Comparison of ENCODE assay signal across 1 cellular context in the genomic region with DNA sequence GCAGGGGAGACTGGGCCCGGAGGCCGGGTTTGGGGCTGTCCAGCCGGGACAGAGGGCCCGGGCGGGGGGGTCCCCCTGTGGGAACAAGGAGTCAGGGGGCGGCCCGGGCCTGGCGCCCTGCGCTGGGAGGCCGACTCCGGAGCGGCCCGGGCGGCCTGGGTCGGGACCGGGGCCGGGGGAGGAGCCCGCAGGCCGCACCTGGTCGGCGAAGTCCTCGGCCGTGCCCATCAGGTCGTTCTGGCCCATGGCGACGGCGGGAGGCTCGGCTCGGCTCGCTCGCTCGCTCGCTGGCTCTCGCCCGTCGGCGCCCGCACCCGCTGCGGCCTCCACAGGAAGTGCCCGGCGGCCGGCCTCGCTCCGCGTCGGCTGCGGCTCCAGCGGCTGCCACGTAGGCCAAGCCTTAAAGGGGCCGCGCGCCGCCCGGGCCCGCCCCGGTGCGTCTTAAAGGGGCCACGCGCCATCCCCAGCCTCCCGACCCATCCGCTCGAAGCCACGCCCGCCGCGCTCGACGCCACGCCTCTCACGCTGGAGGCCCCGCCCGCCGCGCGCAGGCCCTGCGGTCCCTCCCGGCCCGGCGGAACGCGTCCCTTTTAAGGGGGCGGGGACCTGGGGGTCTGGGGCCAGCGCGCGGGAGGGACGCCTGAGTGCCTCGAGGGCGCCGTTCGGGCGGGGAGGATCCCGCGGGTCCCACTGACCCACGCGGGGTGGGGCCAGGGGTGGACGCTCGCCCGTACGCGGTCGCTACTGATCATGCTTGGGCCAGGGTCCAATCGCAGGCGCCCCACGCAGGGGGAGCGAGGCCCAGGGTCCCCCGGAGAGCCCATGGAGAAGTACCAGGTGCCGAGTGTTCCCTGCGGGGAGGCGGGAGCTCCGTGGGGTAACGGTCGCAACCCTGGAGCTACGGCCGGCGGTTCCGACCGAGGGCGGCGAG.
TF ChIP-seq lines count a peak whose summit lies in the region.

A gene (plus strand): TSS at position 643 of the 931 bp plus-strand sequence. CDS start 108 bp downstream, at position 751.
A gene (minus strand): TSS at position 337 of the 931 bp plus-strand sequence. CDS start 91 bp downstream, at position 246.

TF ChIP-seq in K562, 482 proteins besides CTCF, POLR2A, EP300 and RAD21 (continued from another document and continues in another):
- TF ChIP-seq, protein P1, sequence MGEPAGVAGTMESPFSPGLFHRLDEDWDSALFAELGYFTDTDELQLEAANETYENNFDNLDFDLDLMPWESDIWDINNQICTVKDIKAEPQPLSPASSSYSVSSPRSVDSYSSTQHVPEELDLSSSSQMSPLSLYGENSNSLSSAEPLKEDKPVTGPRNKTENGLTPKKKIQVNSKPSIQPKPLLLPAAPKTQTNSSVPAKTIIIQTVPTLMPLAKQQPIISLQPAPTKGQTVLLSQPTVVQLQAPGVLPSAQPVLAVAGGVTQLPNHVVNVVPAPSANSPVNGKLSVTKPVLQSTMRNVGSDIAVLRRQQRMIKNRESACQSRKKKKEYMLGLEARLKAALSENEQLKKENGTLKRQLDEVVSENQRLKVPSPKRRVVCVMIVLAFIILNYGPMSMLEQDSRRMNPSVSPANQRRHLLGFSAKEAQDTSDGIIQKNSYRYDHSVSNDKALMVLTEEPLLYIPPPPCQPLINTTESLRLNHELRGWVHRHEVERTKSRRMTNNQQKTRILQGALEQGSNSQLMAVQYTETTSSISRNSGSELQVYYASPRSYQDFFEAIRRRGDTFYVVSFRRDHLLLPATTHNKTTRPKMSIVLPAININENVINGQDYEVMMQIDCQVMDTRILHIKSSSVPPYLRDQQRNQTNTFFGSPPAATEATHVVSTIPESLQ (CRISPR knock-in tag; IDR thresholded peaks at IDR 0.05) = 0 out of 2 replicates have a peak, but pooled peaks have one; percentile 22
- TF ChIP-seq NRF1 (conservative IDR thresholded peaks at IDR 0.05 in 1 of 2, IDR thresholded peaks at IDR 0.05 in 1 of 2) (peak; percentile 86 to 87), SMARCB1 (IDR thresholded peaks at IDR 0.05; ENCODE audit: insufficient read length, low read depth) (no peak), PRPF4 (IDR thresholded peaks at IDR 0.05; ENCODE audit: insufficient read depth, low read depth, low read length, poor library complexity, severe bottlenecking) (no peak), NFE2 (IDR thresholded peaks at IDR 0.05; ENCODE audit: low read depth) (no peak), ZNF140 (CRISPR knock-in tag; IDR thresholded peaks at IDR 0.05) (no peak), NR1H2 (CRISPR knock-in tag; IDR thresholded peaks at IDR 0.05) (no peak), TARDBP (IDR thresholded peaks at IDR 0.05) (no peak), HEY1 (CRISPR knock-in tag; IDR thresholded peaks at IDR 0.05; ENCODE audit: borderline replicate concordance) (no peak), PHF20 (IDR thresholded peaks at IDR 0.05; ENCODE audit: partially characterized antibody) (no peak), JUND (IDR thresholded peaks at IDR 0.05; ENCODE audit: borderline replicate concordance, low read depth, low read length) (peak; percentile 69; the same call in 1 of the 2 replicates), JUND (tag; IDR thresholded peaks at IDR 0.05; ENCODE audit: borderline replicate concordance, low read depth, low read length) (no peak), POLR2H (tag; IDR thresholded peaks at IDR 0.05; ENCODE audit: low read depth) (peak; percentile 74; the same call in 1 of the 2 replicates), E2F3 (CRISPR knock-in tag; IDR thresholded peaks at IDR 0.05) (no peak), IRF2 (CRISPR knock-in tag; IDR thresholded peaks at IDR 0.05) (no peak), RBM14 (IDR thresholded peaks at IDR 0.05; ENCODE audit: borderline replicate concordance, insufficient read depth, low read depth, low read length) (no peak), ZNF212 (CRISPR knock-in tag; IDR thresholded peaks at IDR 0.05) (no peak), JUNB (CRISPR knock-in tag; conservative IDR thresholded peaks at IDR 0.05) (no peak), ZBTB1 (CRISPR knock-in tag; IDR thresholded peaks at IDR 0.05; ENCODE audit: borderline replicate concordance, low read depth) (peak; percentile 96), PURB (CRISPR knock-in tag; IDR thresholded peaks at IDR 0.05; ENCODE audit: low read depth) (no peak), ZNF75A (CRISPR knock-in tag; IDR thresholded peaks at IDR 0.05) (no peak), MYC (IDR thresholded peaks at IDR 0.05; ENCODE audit: low read depth, low read length) (peak; percentile 46; the same call in 1 of the 2 replicates), MYC (CRISPR knock-in tag; IDR thresholded peaks at IDR 0.05; ENCODE audit: borderline replicate concordance, low read depth) (no peak), KDM4B (IDR thresholded peaks at IDR 0.05; ENCODE audit: borderline replicate concordance in 2 of 2, low read depth in 1 of 2) (no peak), HDAC3 (IDR thresholded peaks at IDR 0.05; ENCODE audit: borderline replicate concordance, partially characterized antibody) (no peak), HDAC1 (IDR thresholded peaks at IDR 0.05) (peak in 1 of 2 experiments; percentile 71; a peak in 2 of 4 replicates), ZNF717 (CRISPR knock-in tag; IDR thresholded peaks at IDR 0.05) (no peak), ZNF24 (IDR thresholded peaks at IDR 0.05) (peak; percentile 37; the same call in 1 of the 2 replicates), ZNF583 (CRISPR knock-in tag; IDR thresholded peaks at IDR 0.05) (no peak), MXI1 (IDR thresholded peaks at IDR 0.05; ENCODE audit: low read depth, low read length) (no peak), MAZ (CRISPR knock-in tag; conservative IDR thresholded peaks at IDR 0.05 in 1 of 2, IDR thresholded peaks at IDR 0.05 in 1 of 2) (peak; percentile 83 to 87), ZNF584 (CRISPR knock-in tag; IDR thresholded peaks at IDR 0.05; ENCODE audit: low read depth) (no peak), NFIX (CRISPR knock-in tag; IDR thresholded peaks at IDR 0.05; ENCODE audit: low read depth) (no peak), HNRNPK (IDR thresholded peaks at IDR 0.05; ENCODE audit: low read depth, low read length, poor library complexity, severe bottlenecking) (no peak)
- TF ChIP-seq, protein P2, sequence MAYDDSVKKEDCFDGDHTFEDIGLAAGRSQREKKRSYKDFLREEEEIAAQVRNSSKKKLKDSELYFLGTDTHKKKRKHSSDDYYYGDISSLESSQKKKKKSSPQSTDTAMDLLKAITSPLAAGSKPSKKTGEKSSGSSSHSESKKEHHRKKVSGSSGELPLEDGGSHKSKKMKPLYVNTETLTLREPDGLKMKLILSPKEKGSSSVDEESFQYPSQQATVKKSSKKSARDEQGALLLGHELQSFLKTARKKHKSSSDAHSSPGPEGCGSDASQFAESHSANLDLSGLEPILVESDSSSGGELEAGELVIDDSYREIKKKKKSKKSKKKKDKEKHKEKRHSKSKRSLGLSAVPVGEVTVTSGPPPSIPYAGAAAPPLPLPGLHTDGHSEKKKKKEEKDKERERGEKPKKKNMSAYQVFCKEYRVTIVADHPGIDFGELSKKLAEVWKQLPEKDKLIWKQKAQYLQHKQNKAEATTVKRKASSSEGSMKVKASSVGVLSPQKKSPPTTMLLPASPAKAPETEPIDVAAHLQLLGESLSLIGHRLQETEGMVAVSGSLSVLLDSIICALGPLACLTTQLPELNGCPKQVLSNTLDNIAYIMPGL (CRISPR knock-in tag; IDR thresholded peaks at IDR 0.05) = peak; percentile 48; the same call in 1 of the 2 replicates
- TF ChIP-seq, protein P3, sequence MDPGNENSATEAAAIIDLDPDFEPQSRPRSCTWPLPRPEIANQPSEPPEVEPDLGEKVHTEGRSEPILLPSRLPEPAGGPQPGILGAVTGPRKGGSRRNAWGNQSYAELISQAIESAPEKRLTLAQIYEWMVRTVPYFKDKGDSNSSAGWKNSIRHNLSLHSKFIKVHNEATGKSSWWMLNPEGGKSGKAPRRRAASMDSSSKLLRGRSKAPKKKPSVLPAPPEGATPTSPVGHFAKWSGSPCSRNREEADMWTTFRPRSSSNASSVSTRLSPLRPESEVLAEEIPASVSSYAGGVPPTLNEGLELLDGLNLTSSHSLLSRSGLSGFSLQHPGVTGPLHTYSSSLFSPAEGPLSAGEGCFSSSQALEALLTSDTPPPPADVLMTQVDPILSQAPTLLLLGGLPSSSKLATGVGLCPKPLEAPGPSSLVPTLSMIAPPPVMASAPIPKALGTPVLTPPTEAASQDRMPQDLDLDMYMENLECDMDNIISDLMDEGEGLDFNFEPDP (CRISPR knock-in tag; IDR thresholded peaks at IDR 0.05) = no peak
- TF ChIP-seq, protein P4, sequence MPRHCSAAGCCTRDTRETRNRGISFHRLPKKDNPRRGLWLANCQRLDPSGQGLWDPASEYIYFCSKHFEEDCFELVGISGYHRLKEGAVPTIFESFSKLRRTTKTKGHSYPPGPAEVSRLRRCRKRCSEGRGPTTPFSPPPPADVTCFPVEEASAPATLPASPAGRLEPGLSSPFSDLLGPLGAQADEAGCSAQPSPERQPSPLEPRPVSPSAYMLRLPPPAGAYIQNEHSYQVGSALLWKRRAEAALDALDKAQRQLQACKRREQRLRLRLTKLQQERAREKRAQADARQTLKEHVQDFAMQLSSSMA (CRISPR knock-in tag; IDR thresholded peaks at IDR 0.05) = no peak
- TF ChIP-seq, protein P5, sequence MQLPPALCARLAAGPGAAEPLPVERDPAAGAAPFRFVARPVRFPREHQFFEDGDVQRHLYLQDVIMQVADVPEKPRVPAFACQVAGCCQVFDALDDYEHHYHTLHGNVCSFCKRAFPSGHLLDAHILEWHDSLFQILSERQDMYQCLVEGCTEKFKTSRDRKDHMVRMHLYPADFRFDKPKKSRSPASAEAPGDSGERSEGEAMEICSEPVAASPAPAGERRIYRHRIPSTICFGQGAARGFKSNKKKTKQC (CRISPR knock-in tag; IDR thresholded peaks at IDR 0.05) = peak; percentile 94
- TF ChIP-seq, protein P6, sequence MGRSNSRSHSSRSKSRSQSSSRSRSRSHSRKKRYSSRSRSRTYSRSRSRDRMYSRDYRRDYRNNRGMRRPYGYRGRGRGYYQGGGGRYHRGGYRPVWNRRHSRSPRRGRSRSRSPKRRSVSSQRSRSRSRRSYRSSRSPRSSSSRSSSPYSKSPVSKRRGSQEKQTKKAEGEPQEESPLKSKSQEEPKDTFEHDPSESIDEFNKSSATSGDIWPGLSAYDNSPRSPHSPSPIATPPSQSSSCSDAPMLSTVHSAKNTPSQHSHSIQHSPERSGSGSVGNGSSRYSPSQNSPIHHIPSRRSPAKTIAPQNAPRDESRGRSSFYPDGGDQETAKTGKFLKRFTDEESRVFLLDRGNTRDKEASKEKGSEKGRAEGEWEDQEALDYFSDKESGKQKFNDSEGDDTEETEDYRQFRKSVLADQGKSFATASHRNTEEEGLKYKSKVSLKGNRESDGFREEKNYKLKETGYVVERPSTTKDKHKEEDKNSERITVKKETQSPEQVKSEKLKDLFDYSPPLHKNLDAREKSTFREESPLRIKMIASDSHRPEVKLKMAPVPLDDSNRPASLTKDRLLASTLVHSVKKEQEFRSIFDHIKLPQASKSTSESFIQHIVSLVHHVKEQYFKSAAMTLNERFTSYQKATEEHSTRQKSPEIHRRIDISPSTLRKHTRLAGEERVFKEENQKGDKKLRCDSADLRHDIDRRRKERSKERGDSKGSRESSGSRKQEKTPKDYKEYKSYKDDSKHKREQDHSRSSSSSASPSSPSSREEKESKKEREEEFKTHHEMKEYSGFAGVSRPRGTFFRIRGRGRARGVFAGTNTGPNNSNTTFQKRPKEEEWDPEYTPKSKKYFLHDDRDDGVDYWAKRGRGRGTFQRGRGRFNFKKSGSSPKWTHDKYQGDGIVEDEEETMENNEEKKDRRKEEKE (IDR thresholded peaks at IDR 0.05; ENCODE audit: borderline replicate concordance in 1 of 2, control insufficient read depth in 1 of 2, low read depth in 2 of 2, low read length in 1 of 2) = 0 out of 4 replicates have a peak, but pooled peaks of 1 of the 2 experiments have one; percentile 69
- TF ChIP-seq, protein P7, sequence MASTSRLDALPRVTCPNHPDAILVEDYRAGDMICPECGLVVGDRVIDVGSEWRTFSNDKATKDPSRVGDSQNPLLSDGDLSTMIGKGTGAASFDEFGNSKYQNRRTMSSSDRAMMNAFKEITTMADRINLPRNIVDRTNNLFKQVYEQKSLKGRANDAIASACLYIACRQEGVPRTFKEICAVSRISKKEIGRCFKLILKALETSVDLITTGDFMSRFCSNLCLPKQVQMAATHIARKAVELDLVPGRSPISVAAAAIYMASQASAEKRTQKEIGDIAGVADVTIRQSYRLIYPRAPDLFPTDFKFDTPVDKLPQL (IDR thresholded peaks at IDR 0.05; ENCODE audit: extremely low read depth, insufficient read length) = no peak
- TF ChIP-seq, protein P8, sequence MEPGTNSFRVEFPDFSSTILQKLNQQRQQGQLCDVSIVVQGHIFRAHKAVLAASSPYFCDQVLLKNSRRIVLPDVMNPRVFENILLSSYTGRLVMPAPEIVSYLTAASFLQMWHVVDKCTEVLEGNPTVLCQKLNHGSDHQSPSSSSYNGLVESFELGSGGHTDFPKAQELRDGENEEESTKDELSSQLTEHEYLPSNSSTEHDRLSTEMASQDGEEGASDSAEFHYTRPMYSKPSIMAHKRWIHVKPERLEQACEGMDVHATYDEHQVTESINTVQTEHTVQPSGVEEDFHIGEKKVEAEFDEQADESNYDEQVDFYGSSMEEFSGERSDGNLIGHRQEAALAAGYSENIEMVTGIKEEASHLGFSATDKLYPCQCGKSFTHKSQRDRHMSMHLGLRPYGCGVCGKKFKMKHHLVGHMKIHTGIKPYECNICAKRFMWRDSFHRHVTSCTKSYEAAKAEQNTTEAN (CRISPR knock-in tag; IDR thresholded peaks at IDR 0.05) = peak; percentile 51; the same call in 1 of the 2 replicates
